1 cellular context compared by ENCODE assay signal in genomic region chr5:81334304-81335061, GRCh38.
TF ChIP-seq lines count a peak whose summit lies in the region.

No MANE protein-coding gene starts in this region.

TF ChIP-seq in HepG2, 621 proteins besides CTCF, POLR2A, EP300 and RAD21:
- TF ChIP-seq ZBTB46 (CRISPR knock-in tag; IDR thresholded peaks at IDR 0.05; ENCODE audit: borderline replicate concordance) = no peak
- TF ChIP-seq RCOR2 (CRISPR knock-in tag; IDR thresholded peaks at IDR 0.05) = no peak
- TF ChIP-seq CCAR2 (optimal IDR thresholded peaks at IDR 0.05; ENCODE audit: low read depth, low read length) = no peak
- no peak for TF ChIP-seq ZSCAN30 (CRISPR knock-in tag; IDR thresholded peaks at IDR 0.05)
- no peak for TF ChIP-seq ZNF230 (CRISPR knock-in tag; IDR thresholded peaks at IDR 0.05)
- no peak for TF ChIP-seq HBP1 (CRISPR knock-in tag; IDR thresholded peaks at IDR 0.05; ENCODE audit: low read depth)
- no peak for TF ChIP-seq ZNF530 (CRISPR knock-in tag; IDR thresholded peaks at IDR 0.05; ENCODE audit: low read depth)
- no peak for TF ChIP-seq SMARCE1 (IDR thresholded peaks at IDR 0.05; ENCODE audit: borderline replicate concordance)
- no peak for TF ChIP-seq MED1 (CRISPR knock-in tag; IDR thresholded peaks at IDR 0.05)
- no peak for TF ChIP-seq STAT6 (CRISPR knock-in tag; IDR thresholded peaks at IDR 0.05; ENCODE audit: borderline replicate concordance)
- no peak for TF ChIP-seq THRA (CRISPR knock-in tag; IDR thresholded peaks at IDR 0.05; ENCODE audit: borderline replicate concordance)
- no peak for TF ChIP-seq ZBTB1 (CRISPR knock-in tag; IDR thresholded peaks at IDR 0.05; ENCODE audit: borderline replicate concordance)
- no peak for TF ChIP-seq CBFB (CRISPR knock-in tag; IDR thresholded peaks at IDR 0.05)
- no peak for TF ChIP-seq ZNF788 (CRISPR knock-in tag; IDR thresholded peaks at IDR 0.05; ENCODE audit: borderline replicate concordance)
- no peak for TF ChIP-seq ELF3 (CRISPR knock-in tag; IDR thresholded peaks at IDR 0.05)
- no peak for TF ChIP-seq ZSCAN29 (CRISPR knock-in tag; conservative IDR thresholded peaks at IDR 0.05)
- TF ChIP-seq ZC3H4 (CRISPR knock-in tag; IDR thresholded peaks at IDR 0.05; ENCODE audit: borderline replicate concordance) = no peak
- TF ChIP-seq ZNF558 (CRISPR knock-in tag; IDR thresholded peaks at IDR 0.05; ENCODE audit: borderline replicate concordance) = no peak
- no peak for TF ChIP-seq SMAD1 (CRISPR knock-in tag; IDR thresholded peaks at IDR 0.05; ENCODE audit: borderline replicate concordance, low read depth)
